10 cellular contexts compared by ENCODE assay signal in genomic region chr6:21083708-21084107, GRCh38.
"Had no signal": no experiment of that assay in that cellular context is flagged by ENCODE, and none has a peak within 500 bp of the region (broad histone marks: within the 10 kb centered on the region; RNA-seq: fewer than 3 reads in every experiment).

No MANE protein-coding gene starts in this region.

- H3K27ac Mint-ChIP-seq: GM23338, H9, HFFc6 had no signal

- FAIRE-seq: H1 had no signal

- H3K36me3 ChIP-seq: HAP-1 had no signal

- H3K4me2 ChIP-seq: GM23338 had no signal

- H3K9me3 ChIP-seq: HAP-1 had no signal

- H3K4me3 ChIP-seq: GM23248, GM23338, HAP-1 had no signal

- H3K4me1 ChIP-seq: HAP-1 had no signal

- H3K27ac ChIP-seq: GM23248 had no signal

- H2AFZ ChIP-seq: GM23248, GM23338 had no signal

- H3K9me3 Mint-ChIP-seq: GM23338, H9, HFFc6 had no signal

- DNase-seq: GM23248, GOT3, H7, H9, HCEC 1CT, HFFc6 had no signal

- ATAC-seq: GM23338, HCT116 had no signal

- H3K9ac ChIP-seq: GM23248 had no signal

- H3K4me3 Mint-ChIP-seq: GM23338, H9, HFFc6 had no signal
